ENCODE assay signal across 11 cellular contexts in the genomic region with DNA sequence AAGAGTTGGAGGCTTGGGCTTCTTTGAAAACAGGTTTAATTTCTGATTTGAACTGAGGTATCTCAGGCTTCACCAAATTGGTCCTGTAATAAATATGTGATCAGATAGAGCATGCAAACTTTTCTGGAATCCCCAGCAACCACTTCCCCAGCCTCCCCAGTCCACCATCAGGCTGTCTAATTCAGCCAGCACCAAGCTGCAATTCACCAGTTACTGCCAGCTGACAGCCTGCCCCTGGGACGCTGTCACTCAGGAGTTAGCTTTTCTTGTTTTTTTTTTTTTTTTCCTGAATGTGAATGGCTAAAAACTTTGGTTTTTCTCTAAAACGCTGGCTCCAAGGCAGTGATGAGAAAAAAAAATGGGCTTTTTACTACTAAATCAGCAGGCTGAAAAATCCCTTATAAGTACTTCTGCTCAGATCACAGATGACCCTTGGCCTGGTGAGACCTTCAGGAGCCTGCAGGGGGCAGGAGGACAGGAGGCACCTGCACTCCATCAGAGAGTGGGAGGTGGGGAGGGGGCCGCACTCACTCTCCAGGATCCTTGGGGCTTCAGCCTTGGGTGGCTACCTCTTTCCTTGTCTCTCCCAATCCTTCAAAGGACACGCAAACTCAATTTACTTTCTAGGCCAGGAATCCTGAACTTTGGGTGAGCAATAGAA.
DNase-seq lines count a peak whose midpoint lies in the region; ATAC-seq lines count a peak whose summit lies in the region.
"Had no signal": no experiment of that assay in that cellular context is flagged by ENCODE, and none has a peak within 500 bp of the region (broad histone marks: within the 10 kb centered on the region; RNA-seq: fewer than 3 reads in every experiment).

No MANE protein-coding gene starts in this region.

- H2BK15ac ChIP-seq in mesendoderm (replicated peaks; ENCODE audit: low read depth): no peak overlapping the region

- H3K36me3 ChIP-seq in CD8-positive, alpha-beta memory T cell (ENCODE audit: insufficient read depth, low read length): no peaks in the 10 kb centered on the region
- no peaks in the 10 kb centered on the region for H3K36me3 ChIP-seq in mesendoderm (ENCODE audit: control insufficient read depth, insufficient read depth, low read length)

- intact Hi-C loops in activated T-helper 1 cell treated with anti-CD3 and anti-CD28 coated beads, Interleukin-12 subunit alpha, Interleukin-12 subunit beta, Interleukin-2, Interleukin-4 antibody, amounts not matched to agents 30 ng/mL and 10 ng/mL and 1 ng/mL, durations not matched to agents 14 hours and 24 hours and 36 hours (cut with micrococcal nuclease): loop anchor here (5.0 kb wide), 2 partner anchors 173 to 688 kb away; no protein-coding TSS in a partner anchor

- ATAC-seq in GM19351 (IDR thresholded peaks at IDR 0.05; ENCODE audit: unreplicated experiment) (peak; percentile 40), HG02798 (IDR thresholded peaks at IDR 0.05; ENCODE audit: poor library complexity, unreplicated experiment) (no peak), HG03565 (IDR thresholded peaks at IDR 0.05; ENCODE audit: unreplicated experiment) (no peak), HG02623 (IDR thresholded peaks at IDR 0.05; ENCODE audit: unreplicated experiment) (no peak), HG02870 (IDR thresholded peaks at IDR 0.05; ENCODE audit: unreplicated experiment) (no peak)
- ATAC-seq: left ventricle myocardium superior had no signal

- no peak overlapping the region for H3K4ac ChIP-seq in mesendoderm (ENCODE audit: low read depth, low read length)

- H3K79me1 ChIP-seq in mesendoderm (ENCODE audit: low read length): no peaks in the 10 kb centered on the region

- H3K79me2 ChIP-seq in mesendoderm (ENCODE audit: control insufficient read depth, insufficient read depth, low read length): no peaks in the 10 kb centered on the region

- H3K23ac ChIP-seq in mesendoderm (ENCODE audit: low read length): no peak overlapping the region

- WGBS in mesendoderm (ENCODE audit: extremely low coverage, insufficient coverage, low lambda C conversion rate): no CpG with 5 or more reads among the region's 4 CpGs

- H3K27ac ChIP-seq in CD8-positive, alpha-beta memory T cell (ENCODE audit: low read depth, low read length): peak overlapping the region; percentile 72
- no peak overlapping the region for H3K27ac ChIP-seq in mesendoderm (ENCODE audit: low read depth, low read length)

- H3K4me2 ChIP-seq in mesendoderm (ENCODE audit: low read length): no peak overlapping the region

- H2BK5ac ChIP-seq in mesendoderm (ENCODE audit: low read length): no peak overlapping the region

- no peaks in the 10 kb centered on the region for H3K9me3 Mint-ChIP-seq in CD8-positive, alpha-beta memory T cell
- H3K9me3 Mint-ChIP-seq in activated T-helper 1 cell treated with anti-CD3 and anti-CD28 coated beads, Interleukin-12 subunit alpha, Interleukin-12 subunit beta, Interleukin-2, Interleukin-4 antibody, amounts not matched to agents 30 ng/mL and 10 ng/mL and 1 ng/mL, durations not matched to agents 14 hours and 24 hours and 36 hours: no peaks in the 10 kb centered on the region

- POLR2A ChIA-PET in CD8-positive, alpha-beta memory T cell (lab: Charles Lee): interaction anchor here (0.7 to 2.3 kb wide), 4 partner anchors 23 to 72 kb away, joined by 3 to 16 read pairs (median 4); no protein-coding TSS in a partner anchor

- no peaks in the 10 kb centered on the region for H3K9me3 ChIP-seq in CD8-positive, alpha-beta memory T cell (ENCODE audit: low read length)

- peak overlapping the region; percentile 40 for H3K4me3 ChIP-seq in CD8-positive, alpha-beta memory T cell (ENCODE audit: low read length)
- H3K4me3 ChIP-seq in mesendoderm (ENCODE audit: low read length): no peak overlapping the region

- H3K27me3 ChIP-seq in CD8-positive, alpha-beta memory T cell (ENCODE audit: insufficient read depth, low read length, poor library complexity, severe bottlenecking): no peaks in the 10 kb centered on the region
- no peaks in the 10 kb centered on the region for H3K27me3 ChIP-seq in mesendoderm (ENCODE audit: insufficient read depth, low read length, poor library complexity)

- no peak overlapping the region for H3K18ac ChIP-seq in mesendoderm (ENCODE audit: low read length)

- no peaks in the 10 kb centered on the region for H3K36me3 Mint-ChIP-seq in CD8-positive, alpha-beta memory T cell
- no peaks in the 10 kb centered on the region for H3K36me3 Mint-ChIP-seq in activated T-helper 1 cell treated with anti-CD3 and anti-CD28 coated beads, Interleukin-12 subunit alpha, Interleukin-12 subunit beta, Interleukin-2, Interleukin-4 antibody, amounts not matched to agents 30 ng/mL and 10 ng/mL and 1 ng/mL, durations not matched to agents 14 hours and 24 hours and 36 hours (ENCODE audit: low read depth)

- no peak overlapping the region for H2AK5ac ChIP-seq in mesendoderm (ENCODE audit: low read length)

- H3K27me3 Mint-ChIP-seq in CD8-positive, alpha-beta memory T cell: peaks cover 0 to 1% of the 10 kb centered on the region in 2 donors
- H3K27me3 Mint-ChIP-seq in activated T-helper 1 cell treated with anti-CD3 and anti-CD28 coated beads, Interleukin-12 subunit alpha, Interleukin-12 subunit beta, Interleukin-2, Interleukin-4 antibody, amounts not matched to agents 30 ng/mL and 10 ng/mL and 1 ng/mL, durations not matched to agents 14 hours and 24 hours and 36 hours (ENCODE audit: insufficient read depth): peaks cover 7% of the 10 kb centered on the region

- H4K8ac ChIP-seq in mesendoderm (ENCODE audit: low read depth, low read length): no peak overlapping the region

- peak overlapping the region; percentile 68 to 83 (median 75) for H3K4me3 Mint-ChIP-seq in CD8-positive, alpha-beta memory T cell
- peak overlapping the region; percentile 57 for H3K4me3 Mint-ChIP-seq in activated T-helper 1 cell treated with anti-CD3 and anti-CD28 coated beads, Interleukin-12 subunit alpha, Interleukin-12 subunit beta, Interleukin-2, Interleukin-4 antibody, amounts not matched to agents 30 ng/mL and 10 ng/mL and 1 ng/mL, durations not matched to agents 14 hours and 24 hours and 36 hours

- H2BK120ac ChIP-seq in mesendoderm (ENCODE audit: low read depth, low read length): no peak overlapping the region

- DNase-seq in CD8-positive, alpha-beta memory T cell: no peak
- DNase-seq in activated T-helper 1 cell treated with anti-CD3 and anti-CD28 coated beads, Interleukin-12 subunit alpha, Interleukin-12 subunit beta, Interleukin-2, Interleukin-4 antibody, amounts not matched to agents 30 ng/mL and 10 ng/mL and 1 ng/mL, durations not matched to agents 14 hours and 24 hours and 36 hours (ENCODE audit: low spot score): no peak
- peak; percentile 71 for DNase-seq in mesendoderm
- DNase-seq: left ventricle myocardium superior, NCI-H1048, SHP77 treated with DMSO at 0.1 percent for 48 hours had no signal

- H3K9ac ChIP-seq in mesendoderm (ENCODE audit: low read length): no peak overlapping the region

- no peak overlapping the region for H4K5ac ChIP-seq in mesendoderm (ENCODE audit: low read length)

- CTCF ChIA-PET in CD8-positive, alpha-beta memory T cell (lab: Charles Lee): interaction anchor here (1.1 to 2.4 kb wide), 6 partner anchors 8 to 344 kb away, joined by 3 to 5 read pairs (median 4); no protein-coding TSS in a partner anchor

- H3K4me1 Mint-ChIP-seq in CD8-positive, alpha-beta memory T cell: peaks cover 78 to 91% (median 88%) of the 10 kb centered on the region in 3 donors
- peaks cover 68% of the 10 kb centered on the region for H3K4me1 Mint-ChIP-seq in activated T-helper 1 cell treated with anti-CD3 and anti-CD28 coated beads, Interleukin-12 subunit alpha, Interleukin-12 subunit beta, Interleukin-2, Interleukin-4 antibody, amounts not matched to agents 30 ng/mL and 10 ng/mL and 1 ng/mL, durations not matched to agents 14 hours and 24 hours and 36 hours (ENCODE audit: low read depth)

- H3K27ac Mint-ChIP-seq in CD8-positive, alpha-beta memory T cell: peak overlapping the region; percentile 93 to 99 (median 97)
- H3K27ac Mint-ChIP-seq in activated T-helper 1 cell treated with anti-CD3 and anti-CD28 coated beads, Interleukin-12 subunit alpha, Interleukin-12 subunit beta, Interleukin-2, Interleukin-4 antibody, amounts not matched to agents 30 ng/mL and 10 ng/mL and 1 ng/mL, durations not matched to agents 14 hours and 24 hours and 36 hours: peak overlapping the region; percentile 89

- H3K4me1 ChIP-seq in CD8-positive, alpha-beta memory T cell (ENCODE audit: insufficient read depth, low read length): peaks cover 68% of the 10 kb centered on the region
- peaks cover 3% of the 10 kb centered on the region for H3K4me1 ChIP-seq in mesendoderm (ENCODE audit: control insufficient read depth, low read depth, low read length)

- no peak overlapping the region for H3K56ac ChIP-seq in mesendoderm (ENCODE audit: low read length)
